ENCODE assay signal across 1 cellular context in the genomic region with DNA sequence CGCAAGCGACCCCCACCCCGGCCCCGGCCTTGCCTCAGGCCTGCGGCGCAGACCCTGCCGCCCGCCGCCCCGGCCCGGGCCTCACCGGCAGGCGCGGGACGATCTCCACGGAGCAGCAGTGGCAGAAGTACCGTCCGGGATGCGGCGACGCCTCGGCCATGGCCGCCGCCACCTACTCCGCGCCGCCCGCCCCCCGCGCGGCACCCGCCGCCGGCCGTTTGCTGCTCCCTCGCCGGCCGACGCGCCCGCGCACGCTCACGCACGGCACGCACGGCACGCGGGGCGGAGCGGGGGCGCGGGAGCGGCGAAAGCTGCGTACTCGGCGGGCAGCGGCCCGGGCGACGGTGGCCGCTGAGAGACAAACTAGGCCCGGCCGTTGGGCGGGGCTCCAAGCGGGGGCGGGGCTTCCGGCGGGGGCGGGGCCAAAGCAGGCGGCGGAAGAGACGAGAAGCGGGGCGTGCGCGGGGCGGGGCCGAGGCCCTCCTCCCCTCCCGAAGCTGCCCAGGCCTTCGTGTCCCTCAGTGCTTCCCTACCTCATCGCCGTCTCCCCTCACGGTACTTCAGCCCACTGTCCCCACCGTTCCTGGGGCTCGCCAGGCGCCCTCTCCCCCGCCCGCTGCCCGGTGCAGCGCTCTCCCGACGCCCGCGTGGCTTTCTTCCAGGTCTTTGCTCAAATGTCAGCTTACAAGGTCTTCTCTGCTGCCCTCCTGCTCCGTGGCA.
TF ChIP-seq lines count a peak whose summit lies in the region.

A gene (minus strand): TSS at position 253 of the 720 bp plus-strand sequence. CDS start 93 bp downstream, at position 160.

TF ChIP-seq in IMR-90, 13 proteins besides CTCF, POLR2A, EP300 and RAD21 (continued from another document):
- TF ChIP-seq MXI1 (IDR thresholded peaks at IDR 0.05; ENCODE audit: borderline replicate concordance, low read depth, low read length) (peak; percentile 83), SMC3 (IDR thresholded peaks at IDR 0.05; ENCODE audit: low read depth, low read length) (no peak)
TF ChIP-seq in IMR-90: peak in this region for 3.
